In the genomic region with DNA sequence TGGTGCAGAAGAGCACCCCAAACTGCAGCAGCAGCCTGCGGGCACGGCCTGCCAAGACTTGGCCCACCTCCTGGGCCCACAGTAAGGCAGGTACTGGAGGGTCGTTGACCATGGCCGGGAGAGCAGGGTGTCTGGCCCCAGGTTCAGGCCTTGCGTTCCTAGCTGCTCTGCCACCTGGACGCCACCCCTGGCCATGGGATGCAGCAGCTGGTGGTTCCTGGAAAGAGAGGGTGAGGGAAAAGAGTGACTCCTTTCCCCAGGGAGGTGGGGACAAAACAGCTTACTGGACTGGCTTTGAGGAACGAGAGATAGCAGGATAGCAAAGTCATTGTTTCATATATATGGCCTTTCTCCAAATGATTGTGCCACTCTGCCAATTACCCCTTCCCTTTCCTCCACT, we compare ENCODE assay signal across 8 cellular contexts. TPM values are rescaled to one million over a fixed set of nuclear protein-coding genes. Genes with fewer than 3 reads are reported as not detected.
A peak's percentile ranks its signal among the peaks of the same experiment; 100 is the strongest.
DNase-seq lines count a peak whose midpoint lies in the region; ATAC-seq and TF ChIP-seq lines count a peak whose summit lies in the region.

No MANE protein-coding gene starts in this region.

- H3K9me3 ChIP-seq in neutrophil: no peaks in the 10 kb centered on the region

- peak overlapping the region; percentile 78 for H3K27ac ChIP-seq in neutrophil

- H3K27me3 Mint-ChIP-seq in endothelial cell (ENCODE audit: unreplicated experiment): peaks cover 9% of the 10 kb centered on the region

- H3K4me3 ChIP-seq in neutrophil (ENCODE audit: low read depth in 1 of 2, low read length in 1 of 2): peak overlapping the region; percentile 75 to 83

- H3K4me1 ChIP-seq in neutrophil (ENCODE audit: control insufficient read depth in 1 of 2, insufficient read depth in 1 of 2, low read depth in 1 of 2, low read length in 1 of 2): peaks cover 56 to 69% of the 10 kb centered on the region in 2 experiments

- H3K27me3 ChIP-seq in neutrophil: no peaks in the 10 kb centered on the region

- no peaks in the 10 kb centered on the region for H3K9me3 Mint-ChIP-seq in endothelial cell (ENCODE audit: unreplicated experiment)

- H3K36me3 Mint-ChIP-seq in endothelial cell (ENCODE audit: low read depth, unreplicated experiment): peaks cover 15% of the 10 kb centered on the region

- H3K4me3 Mint-ChIP-seq in endothelial cell (ENCODE audit: unreplicated experiment): peak overlapping the region; percentile 86

- H3K4me1 Mint-ChIP-seq in endothelial cell (ENCODE audit: unreplicated experiment): peaks cover 26% of the 10 kb centered on the region

- DNase-seq in NCI-H1417 (lab: John Stamatoyannopoulos, UW) (peak; percentile 16 to 87 (median 76)), NCI-H1417 treated with DMSO at 0.1 percent for 48 hours (lab: John Stamatoyannopoulos, UW) (no peak), RKO (ENCODE audit: low spot score) (peak; percentile 45), endothelial cell (ENCODE audit: low spot score) (no peak)

- no peaks in the 10 kb centered on the region for H3K36me3 ChIP-seq in neutrophil

- peak overlapping the region; percentile 94 for H3K27ac Mint-ChIP-seq in endothelial cell (ENCODE audit: unreplicated experiment)

- TF ChIP-seq CTCF in endothelial cell (IDR thresholded peaks at IDR 0.05; ENCODE audit: unreplicated experiment) (no peak), neutrophil (IDR thresholded peaks at IDR 0.05) (no peak)

- no peak for ATAC-seq in HG03039 (IDR thresholded peaks at IDR 0.05; ENCODE audit: unreplicated experiment)
- ATAC-seq in HG03097 (IDR thresholded peaks at IDR 0.05; ENCODE audit: low FRiP score, unreplicated experiment): no peak
- no peak for ATAC-seq in HG03175 (IDR thresholded peaks at IDR 0.05; ENCODE audit: unreplicated experiment)

RNA-seq across cellular contexts. Expression of gene BSCL2, which starts 1.8 kb away (rescaled TPM):
- 53.6 TPM for total RNA-seq in endothelial cell (ENCODE audit: unreplicated experiment)

RNA-seq across cellular contexts. Expression of gene GNG3, which starts 2.1 kb away (rescaled TPM):
- total RNA-seq in endothelial cell (ENCODE audit: unreplicated experiment): 1.1 TPM

RNA-seq across cellular contexts. Expression of gene LRRN4CL, which starts 16.1 kb away (rescaled TPM):
- total RNA-seq in endothelial cell (ENCODE audit: unreplicated experiment): 0.44 TPM

RNA-seq across cellular contexts. Expression of gene HNRNPUL2, which starts 21.9 kb away (rescaled TPM):
- 43.6 TPM for total RNA-seq in endothelial cell (ENCODE audit: unreplicated experiment)

RNA-seq across cellular contexts. Expression of gene TTC9C, which starts 22.9 kb away (rescaled TPM):
- 38.1 TPM for total RNA-seq in endothelial cell (ENCODE audit: unreplicated experiment)

Comparison
In these comparisons a context has a peak if more than half of its experiments do, and no peak if none do; other contexts are left out.
1. DNase-seq: peak in NCI-H1417 (3 of 3) and RKO (single experiment); none in NCI-H1417 treated with DMSO at 0.1 percent for 48 hours (single experiment) and endothelial cell (single experiment).